Comparison of ENCODE assay signal across 8 cellular contexts in genomic region chr16:234468-235305, GRCh38. TPM values are rescaled to one million over a fixed set of nuclear protein-coding genes. Genes with fewer than 3 reads are reported as not detected.
A peak's percentile ranks its signal among the peaks of the same experiment; 100 is the strongest.
DNase-seq lines count a peak whose midpoint lies in the region; ATAC-seq and TF ChIP-seq lines count a peak whose summit lies in the region.

TSS of gene FAM234A (plus strand) at chr16:234821. CDS start at chr16:254414, 19,593 bp downstream.

- peak within 1 kb of the TSS; percentile 88 for H3K4me3 Mint-ChIP-seq in activated T-cell treated with anti-CD3 and anti-CD28 coated beads, Interleukin-2, amount 50 U/mL, for 4 hours

- CTCF ChIA-PET in Panc1 (lab: Charles Lee), result interaction anchor here (0.6 to 0.7 kb wide), 3 partner anchors 10 to 103 kb away, joined by 5 to 8 read pairs (median 6); no protein-coding TSS in a partner anchor

- H3K9me2 ChIP-seq in DOHH2 (replicated peaks; ENCODE audit: control insufficient read depth, low read length), result no peaks in the 10 kb centered on the region

- under 1% methylated on average over 33 of the region's 85 CpGs for WGBS in esophagus muscularis mucosa

- H3K27ac ChIP-seq in DOHH2 (ENCODE audit: low read depth, low read length) (peak within 1 kb of the TSS; percentile 80), KOPT-K1 (ENCODE audit: low read depth, low read length, poor library complexity, severe bottlenecking) (peak within 1 kb of the TSS; percentile 73), Panc1 (ENCODE audit: low read length) (peak within 1 kb of the TSS; percentile 91), esophagus muscularis mucosa (replicated peaks in 1 of 4) (peak within 1 kb of the TSS; percentile 91 to 99 (median 96)), muscle layer of duodenum (ENCODE audit: low read length) (peak within 1 kb of the TSS; percentile 97)

- H3K4me1 ChIP-seq in DOHH2 (ENCODE audit: control insufficient read depth, low read length) (peaks cover 18% of the 10 kb centered on the region), Panc1 (ENCODE audit: control insufficient read depth, insufficient read depth, low read length) (no peaks in the 10 kb centered on the region), esophagus muscularis mucosa (peaks cover 13 to 23% (median 21%) of the 10 kb centered on the region in 4 donors), muscle layer of duodenum (ENCODE audit: control insufficient read depth in 1 of 2, insufficient read depth in 2 of 2, low read length in 2 of 2) (peaks cover under 1 to 3% of the 10 kb centered on the region in 2 donors)

- H3K4me3 ChIP-seq in DOHH2 (ENCODE audit: low read length) (peak within 1 kb of the TSS; percentile 87), Panc1 (ENCODE audit: low read depth in 2 of 2, low read length in 2 of 2) (peak within 1 kb of the TSS; percentile 92 to 98), esophagus muscularis mucosa (peak within 1 kb of the TSS; percentile 70 to 92 (median 79)), muscle layer of duodenum (ENCODE audit: low read depth in 1 of 2, low read length in 2 of 2) (peak within 1 kb of the TSS; percentile 82 to 91)

- no peaks in the 10 kb centered on the region for H4K20me1 ChIP-seq in DOHH2 (ENCODE audit: control insufficient read depth, insufficient read depth, low read depth, low read length)

- H3K79me2 ChIP-seq in DOHH2 (ENCODE audit: control insufficient read depth, low read length), result peaks cover 18% of the 10 kb centered on the region

- peak; percentile 50 for DNase-seq in Panc1 (ENCODE audit: low read depth, low spot score)
- DNase-seq in activated T-cell treated with anti-CD3 and anti-CD28 coated beads, Interleukin-2, amount 50 U/mL, for 4 hours, result peak; percentile 94
- peak; percentile 97 for DNase-seq in esophagus muscularis mucosa (ENCODE audit: extremely low spot score)
- peak; percentile 86 to 93 for DNase-seq in stimulated activated CD8-positive, alpha-beta memory T cell treated with anti-CD3 and anti-CD28 coated beads, Interleukin-7, amount 100 ng/mL, for 4 hours (ENCODE audit: low read depth in 2 of 2)

- H3K9me3 Mint-ChIP-seq in activated T-cell treated with anti-CD3 and anti-CD28 coated beads, Interleukin-2, amount 50 U/mL, for 4 hours, result no peaks in the 10 kb centered on the region

- no TSS peak for BruUV-seq in Panc1 (replicated peaks; lab: Mats Ljungman, UMichigan)

- intact Hi-C loops in Panc1 (cut with micrococcal nuclease; ENCODE audit: unreplicated experiment) (no loop called here), esophagus muscularis mucosa (cut with DNase I) (no loop called here)

- peak within 1 kb of the TSS; percentile 98 for H3K4me2 ChIP-seq in DOHH2 (ENCODE audit: low read length)

- ATAC-seq in GM21786 (IDR thresholded peaks at IDR 0.05; ENCODE audit: unreplicated experiment) (peak; percentile 74), Panc1 (peak; percentile 94)
- peak; percentile 91 to 94 for ATAC-seq in activated T-cell treated with anti-CD3 and anti-CD28 coated beads, Interleukin-2, amount 50 U/mL, for 4 hours

- H3K36me3 Mint-ChIP-seq in activated T-cell treated with anti-CD3 and anti-CD28 coated beads, Interleukin-2, amount 50 U/mL, for 4 hours (ENCODE audit: insufficient read depth), result no peaks in the 10 kb centered on the region

- H3K9me3 ChIP-seq in DOHH2 (ENCODE audit: control insufficient read depth, insufficient read depth, low read length) (no peaks in the 10 kb centered on the region), KOPT-K1 (ENCODE audit: insufficient read depth, low read length, poor library complexity, severe bottlenecking) (no peaks in the 10 kb centered on the region), Panc1 (ENCODE audit: control insufficient read depth, insufficient read depth, low read depth, low read length) (no peaks in the 10 kb centered on the region), esophagus muscularis mucosa (no peaks in the 10 kb centered on the region), muscle layer of duodenum (ENCODE audit: control insufficient read depth in 1 of 2, low read length in 2 of 2) (no peaks in the 10 kb centered on the region)

- TF ChIP-seq CTCF in DOHH2 (IDR thresholded peaks at IDR 0.05; ENCODE audit: low read depth, low read length, poor library complexity, severe bottlenecking) (peak; percentile 67), Panc1 (IDR thresholded peaks at IDR 0.05) (no peak; the same call in 1 of the 2 replicates), esophagus muscularis mucosa (IDR thresholded peaks at IDR 0.05) (peak in 2 of 3 experiments; percentile 36 to 40)

- in situ Hi-C loops in Panc1 (cut with HindIII; ENCODE audit: low pct_unique_long_range_greater_than_20kb, low sequenced_read_pairs), result no loop called here

- H3K4me1 Mint-ChIP-seq in activated T-cell treated with anti-CD3 and anti-CD28 coated beads, Interleukin-2, amount 50 U/mL, for 4 hours (ENCODE audit: low read depth), result peaks cover 15% of the 10 kb centered on the region

- H3F3A ChIP-seq in DOHH2 (ENCODE audit: control insufficient read depth, insufficient read depth), result peaks cover 11% of the 10 kb centered on the region

- POLR2A ChIA-PET in Panc1 (lab: Charles Lee), result interaction anchor here (0.6 to 0.9 kb wide), 4 partner anchors 9 to 128 kb away, joined by 3 to 10 read pairs (median 6); no protein-coding TSS in a partner anchor

- peak; percentile 94 for TF ChIP-seq POLR2A in esophagus muscularis mucosa (IDR thresholded peaks at IDR 0.05; ENCODE audit: low read depth)

- H3K27me3 Mint-ChIP-seq in activated T-cell treated with anti-CD3 and anti-CD28 coated beads, Interleukin-2, amount 50 U/mL, for 4 hours (ENCODE audit: low read depth), result no peaks in the 10 kb centered on the region

- peak; percentile 19 for TF ChIP-seq EP300 in esophagus muscularis mucosa (IDR thresholded peaks at IDR 0.05)

- H3K27me3 ChIP-seq in DOHH2 (ENCODE audit: control insufficient read depth, low read length), result no peaks in the 10 kb centered on the region
- H3K27me3 ChIP-seq in Panc1 (ENCODE audit: control insufficient read depth, insufficient read depth, low read length), result no peaks in the 10 kb centered on the region
- no peaks in the 10 kb centered on the region for H3K27me3 ChIP-seq in esophagus muscularis mucosa
- no peaks in the 10 kb centered on the region for H3K27me3 ChIP-seq in muscle layer of duodenum (ENCODE audit: low read depth, low read length)

- H3K36me3 ChIP-seq in DOHH2 (ENCODE audit: control insufficient read depth, low read length) (no peaks in the 10 kb centered on the region), KOPT-K1 (ENCODE audit: insufficient read depth, low read length) (no peaks in the 10 kb centered on the region), Panc1 (ENCODE audit: control insufficient read depth, insufficient read depth, low read length) (no peaks in the 10 kb centered on the region), esophagus muscularis mucosa (peaks cover 0 to 10% (median 0%) of the 10 kb centered on the region in 4 donors), muscle layer of duodenum (ENCODE audit: control insufficient read depth in 1 of 2, insufficient read depth in 2 of 2, low read length in 2 of 2) (peaks cover 0 to 5% of the 10 kb centered on the region in 2 donors)

RNA-seq across cellular contexts. Expression of gene FAM234A, which starts in this region (rescaled TPM):
- total RNA-seq in Panc1 (2021; ENCODE audit: unreplicated experiment) (121 TPM), esophagus muscularis mucosa (100 to 1,000 TPM in 1 of 4 donors, 10 to 100 TPM in 3; 61.0 to 129 (median 78.1) TPM)
- 191 TPM for polyA plus RNA-seq in Panc1 (2012; ENCODE audit: insufficient read length)
- total RNA-seq in activated T-cell treated with anti-CD3 and anti-CD28 coated beads, Interleukin-2, amount 50 U/mL, for 4 hours, result 10 to 100 TPM; 14.5 to 19.3 (median 17.3) TPM

Comparison
In these comparisons a context has a peak if more than half of its experiments do, and no peak if none do; other contexts are left out.
1. Peak in every context shown above with its lines: DNase-seq, ATAC-seq, H3K4me3 ChIP-seq and H3K27ac ChIP-seq.